ENCODE assay signal across 10 cellular contexts in genomic region chr2:946073-947005, GRCh38. TPM values are rescaled to one million over a fixed set of nuclear protein-coding genes. Genes with fewer than 3 reads are reported as not detected.
DNase-seq lines count a peak whose midpoint lies in the region; ATAC-seq and TF ChIP-seq lines count a peak whose summit lies in the region.
"Had no signal": no experiment of that assay in that cellular context is flagged by ENCODE, and none has a peak within 500 bp of the region (broad histone marks: within the 10 kb centered on the region; RNA-seq: fewer than 3 reads in every experiment).

No MANE protein-coding gene starts in this region.

- H3K4me1 Mint-ChIP-seq in activated CD8-positive, alpha-beta T cell treated with anti-CD3 and anti-CD28 coated beads, Interleukin-2, amount 10 ng/mL, durations not matched to agents 7 days and 5 days (ENCODE audit: low read depth) = peaks cover 33% of the 10 kb centered on the region

- intact Hi-C loops in vagina (cut with DNase I) = no loop called here

- peak overlapping the region; percentile 91 for H3K27ac ChIP-seq in DND-41 (ENCODE audit: low read length)
- no peak overlapping the region for H3K27ac ChIP-seq in vagina
- H3K27ac ChIP-seq: neutrophil had no signal

- no peak for TF ChIP-seq POLR2A in vagina (IDR thresholded peaks at IDR 0.05)

- H2AFZ ChIP-seq in DND-41 (ENCODE audit: low read depth, low read length) = peak overlapping the region; percentile 60

- peak overlapping the region; percentile 50 for H3K9ac ChIP-seq in DND-41 (ENCODE audit: low read depth, low read length)

- no peaks in the 10 kb centered on the region for H4K20me1 ChIP-seq in DND-41 (ENCODE audit: insufficient read depth, low read length)

- H3K9me3 ChIP-seq in DND-41 (ENCODE audit: insufficient read depth, low read length, severe bottlenecking) (no peaks in the 10 kb centered on the region), vagina (no peaks in the 10 kb centered on the region)
- H3K9me3 ChIP-seq: neutrophil had no signal

- TF ChIP-seq CTCF in DND-41 (IDR thresholded peaks at IDR 0.05; ENCODE audit: borderline replicate concordance, extremely low read depth, low read length, poor library complexity, severe bottlenecking) (no peak), vagina (IDR thresholded peaks at IDR 0.05) (no peak)

- peaks cover 8% of the 10 kb centered on the region for H3K36me3 Mint-ChIP-seq in activated CD8-positive, alpha-beta T cell treated with anti-CD3 and anti-CD28 coated beads, Interleukin-2, amount 10 ng/mL, durations not matched to agents 7 days and 5 days (ENCODE audit: low read depth)

- CTCF ChIA-PET in activated CD8-positive, alpha-beta T cell treated with anti-CD3 and anti-CD28 coated beads, Interleukin-2, amount 10 ng/mL, durations not matched to agents 7 days and 5 days (lab: Charles Lee) = no interaction called here

- H3K27ac Mint-ChIP-seq in activated CD8-positive, alpha-beta T cell treated with anti-CD3 and anti-CD28 coated beads, Interleukin-2, amount 10 ng/mL, durations not matched to agents 7 days and 5 days = peak overlapping the region; percentile 77

- H3K4me3 Mint-ChIP-seq in activated CD8-positive, alpha-beta T cell treated with anti-CD3 and anti-CD28 coated beads, Interleukin-2, amount 10 ng/mL, durations not matched to agents 7 days and 5 days = peak overlapping the region; percentile 60

- H3K27me3 Mint-ChIP-seq in activated CD8-positive, alpha-beta T cell treated with anti-CD3 and anti-CD28 coated beads, Interleukin-2, amount 10 ng/mL, durations not matched to agents 7 days and 5 days (ENCODE audit: low read depth) = peaks cover 6% of the 10 kb centered on the region

- H3K9me3 Mint-ChIP-seq in activated CD8-positive, alpha-beta T cell treated with anti-CD3 and anti-CD28 coated beads, Interleukin-2, amount 10 ng/mL, durations not matched to agents 7 days and 5 days (ENCODE audit: insufficient read depth) = peaks cover 9% of the 10 kb centered on the region

- DNase-seq in DND-41 (peak; percentile 69), HuH-7.5 (ENCODE audit: low spot score) (no peak), vagina (ENCODE audit: extremely low spot score in 2 of 2) (no peak)
- peak; percentile 45 for DNase-seq in activated CD8-positive, alpha-beta T cell treated with anti-CD3 and anti-CD28 coated beads, Interleukin-2, amount 10 ng/mL, durations not matched to agents 7 days and 5 days
- DNase-seq in activated CD4-positive, CD25-positive, alpha-beta regulatory T cell treated with anti-CD3 and anti-CD28 coated beads, Interleukin-2, amount 50 U/mL, for 72 hours = no peak

- peaks cover 77% of the 10 kb centered on the region for H3K4me1 ChIP-seq in DND-41 (ENCODE audit: insufficient read depth, low read length)
- H3K4me1 ChIP-seq in vagina = peaks cover 11% of the 10 kb centered on the region

- H3K4me3 ChIP-seq in DND-41 (ENCODE audit: low read depth in 1 of 2, low read length in 2 of 2) (peak overlapping the region; percentile 5 to 50; a peak in 3 of 4 replicates), vagina (no peak overlapping the region)

- H3K36me3 ChIP-seq in DND-41 (ENCODE audit: insufficient read depth, low read length) = no peaks in the 10 kb centered on the region
- no peaks in the 10 kb centered on the region for H3K36me3 ChIP-seq in vagina
- H3K36me3 ChIP-seq: neutrophil had no signal

- H3K4me2 ChIP-seq in DND-41 (ENCODE audit: insufficient read depth, low read length) = peak overlapping the region; percentile 67

- peak; percentile 56 for ATAC-seq in DND-41 (ENCODE audit: insufficient read depth, low read depth)
- ATAC-seq in GM19452 (IDR thresholded peaks at IDR 0.05; ENCODE audit: unreplicated experiment) = peak; percentile 65
- ATAC-seq in HG03135 (IDR thresholded peaks at IDR 0.05; ENCODE audit: unreplicated experiment) = peak; percentile 49
- peak; percentile 43 for ATAC-seq in activated CD8-positive, alpha-beta T cell treated with anti-CD3 and anti-CD28 coated beads, Interleukin-2, amount 10 ng/mL, durations not matched to agents 7 days and 5 days
- no peak for ATAC-seq in HG02840 (IDR thresholded peaks at IDR 0.05; ENCODE audit: low FRiP score, unreplicated experiment)

- H3K27me3 ChIP-seq in DND-41 (ENCODE audit: insufficient read depth, low read length, poor library complexity) (no peaks in the 10 kb centered on the region), vagina (peaks cover 11% of the 10 kb centered on the region)

- POLR2A ChIA-PET in activated CD8-positive, alpha-beta T cell treated with anti-CD3 and anti-CD28 coated beads, Interleukin-2, amount 10 ng/mL, durations not matched to agents 7 days and 5 days (lab: Charles Lee) = interaction anchor here (0.6 to 1.1 kb wide), 2 partner anchors 28 kb away, joined by 4 read pairs; no protein-coding TSS in a partner anchor

- H3K79me2 ChIP-seq in DND-41 (ENCODE audit: insufficient read depth, low read length) = peaks cover 13% of the 10 kb centered on the region

RNA-seq across cellular contexts. Expression of gene SNTG2, which starts 4.3 kb away (rescaled TPM):
- total RNA-seq in activated CD8-positive, alpha-beta T cell treated with anti-CD3 and anti-CD28 coated beads, Interleukin-2, amount 10 ng/mL, durations not matched to agents 7 days and 5 days = 1 to 10 TPM; 1.6 to 2.5 TPM
- 11.8 TPM for total RNA-seq in vagina
- total RNA-seq: bronchial epithelial cell had no signal

Comparison
In these comparisons a context has a peak if more than half of its experiments do, and no peak if none do; other contexts are left out.
1. DNase-seq: peak in DND-41 (single experiment) and activated CD8-positive, alpha-beta T cell treated with anti-CD3 and anti-CD28 coated beads, Interleukin-2, amount 10 ng/mL, durations not matched to agents 7 days and 5 days (single experiment); none in HuH-7.5 (single experiment), vagina (0 of 2) and activated CD4-positive, CD25-positive, alpha-beta regulatory T cell treated with anti-CD3 and anti-CD28 coated beads, Interleukin-2, amount 50 U/mL, for 72 hours (single experiment).
2. H3K4me3 ChIP-seq: peak in DND-41 (2 of 2); none in vagina (0 of 2).